ENCODE assay signal across 17 cellular contexts in the genomic region with DNA sequence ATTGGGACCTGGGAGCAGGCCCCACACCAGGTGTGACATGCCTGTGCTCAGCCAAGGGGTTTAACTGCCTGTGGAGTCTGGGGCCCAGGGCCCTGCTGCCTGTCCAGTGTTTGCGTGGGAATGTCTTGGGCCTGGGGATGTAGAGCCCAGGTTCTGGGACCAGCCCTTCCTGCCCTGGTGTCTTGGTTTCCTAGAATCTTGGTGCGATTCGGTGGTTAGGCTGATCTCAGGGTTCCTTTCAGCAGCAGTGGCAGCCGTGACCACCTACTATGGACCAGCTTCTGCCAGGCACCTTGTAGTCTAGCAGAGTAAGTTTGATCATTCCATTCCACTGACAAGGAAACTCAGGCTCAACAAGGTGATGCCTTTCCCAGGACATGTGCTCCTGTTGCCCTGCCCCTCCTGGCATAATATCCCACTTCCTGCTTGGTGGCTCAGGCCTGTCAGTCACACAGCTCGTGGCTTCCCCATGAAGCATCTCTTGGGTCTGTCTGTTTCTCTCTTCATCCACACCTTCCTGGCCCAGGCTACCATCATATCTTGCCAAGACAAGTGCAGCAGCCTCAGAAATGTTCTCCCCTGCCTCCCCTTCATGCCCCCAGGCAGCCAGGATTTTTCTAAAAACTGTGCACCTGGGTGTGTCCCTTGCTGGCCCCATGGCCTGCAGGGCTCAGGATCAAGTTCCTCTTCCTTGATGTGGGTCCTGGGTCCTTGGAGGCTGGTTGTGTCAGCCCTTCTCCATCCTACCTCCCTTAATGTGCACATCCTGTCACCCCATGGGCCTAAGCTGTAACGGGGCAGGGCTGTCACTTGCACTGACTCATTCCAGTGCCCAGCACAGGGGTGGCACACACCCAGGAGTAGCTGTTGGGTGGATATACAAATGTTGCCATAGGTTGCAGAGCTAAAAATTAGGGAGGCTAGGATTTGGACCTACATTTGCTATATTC. TPM values are rescaled to one million over a fixed set of nuclear protein-coding genes. Genes with fewer than 3 reads are reported as not detected.
DNase-seq lines count a peak whose midpoint lies in the region; ATAC-seq and TF ChIP-seq lines count a peak whose summit lies in the region.
"Had no signal": no experiment of that assay in that cellular context is flagged by ENCODE, and none has a peak within 500 bp of the region (broad histone marks: within the 10 kb centered on the region; RNA-seq: fewer than 3 reads in every experiment).

No MANE protein-coding gene starts in this region.

- no peak overlapping the region for H3K4me2 ChIP-seq in SK-N-SH

- H3K27me3 ChIP-seq in SK-N-SH (ENCODE audit: insufficient read depth): no peaks in the 10 kb centered on the region

- ATAC-seq in SK-N-SH treated with all-trans-retinoic acid at 6 μM for 48 hours: no peak
- ATAC-seq in activated CD8-positive, alpha-beta T cell treated with anti-CD3 and anti-CD28 coated beads, Interleukin-2, amount 10 ng/mL, durations not matched to agents 7 days and 5 days: no peak
- ATAC-seq in natural killer cell: peak in 2 of 3 donors; percentile 40 to 52
- no peak for ATAC-seq in GM19351 (IDR thresholded peaks at IDR 0.05; ENCODE audit: unreplicated experiment)

- no peaks in the 10 kb centered on the region for H3K9me3 ChIP-seq in SK-N-SH

- H3K4me1 Mint-ChIP-seq in activated CD8-positive, alpha-beta T cell treated with anti-CD3 and anti-CD28 coated beads, Interleukin-2, amount 10 ng/mL, durations not matched to agents 7 days and 5 days (ENCODE audit: low read depth): peaks cover 14% of the 10 kb centered on the region
- H3K4me1 Mint-ChIP-seq in natural killer cell: peaks cover 13 to 31% of the 10 kb centered on the region in 2 donors

- no peak for TF ChIP-seq EP300 in SK-N-SH (IDR thresholded peaks at IDR 0.05; ENCODE audit: borderline replicate concordance in 1 of 2, low read depth in 1 of 2, low read length in 1 of 2)

- H3K27me3 Mint-ChIP-seq in activated CD8-positive, alpha-beta T cell treated with anti-CD3 and anti-CD28 coated beads, Interleukin-2, amount 10 ng/mL, durations not matched to agents 7 days and 5 days (ENCODE audit: low read depth): no peaks in the 10 kb centered on the region
- H3K27me3 Mint-ChIP-seq in natural killer cell (ENCODE audit: low read depth in 2 of 2): no peaks in the 10 kb centered on the region

- peaks cover 4% of the 10 kb centered on the region; the same call in 1 of the 2 replicates for H3K79me2 ChIP-seq in SK-N-SH (ENCODE audit: insufficient read depth)

- POLR2A ChIA-PET in SK-N-SH (lab: Yijun Ruan, JAX): interaction anchor here (1.0 to 4.7 kb wide), 8 partner anchors 12 to 480 kb away, joined by 3 to 20 read pairs (median 7); no protein-coding TSS in a partner anchor
- POLR2A ChIA-PET in activated CD8-positive, alpha-beta T cell treated with anti-CD3 and anti-CD28 coated beads, Interleukin-2, amount 10 ng/mL, durations not matched to agents 7 days and 5 days (lab: Charles Lee): interaction anchor here (1.0 kb wide), 1 partner anchor 11 kb away, joined by 4 read pairs; no protein-coding TSS in a partner anchor

- no peak for TF ChIP-seq CTCF in SK-N-SH (IDR thresholded peaks at IDR 0.05)
- no peak for TF ChIP-seq CTCF in natural killer cell (IDR thresholded peaks at IDR 0.05)

- H3K27ac ChIP-seq in SK-N-SH (ENCODE audit: low read depth in 2 of 2, low read length in 1 of 2): peak overlapping the region in 1 of 2 experiments; percentile 100; a peak in 2 of 4 replicates
- H3K27ac ChIP-seq: SK-N-MC had no signal

- H3K27ac Mint-ChIP-seq in activated CD8-positive, alpha-beta T cell treated with anti-CD3 and anti-CD28 coated beads, Interleukin-2, amount 10 ng/mL, durations not matched to agents 7 days and 5 days: peak overlapping the region; percentile 11
- peak overlapping the region in 1 of 2 donors; percentile 80 for H3K27ac Mint-ChIP-seq in natural killer cell

- H3K9me3 Mint-ChIP-seq in activated CD8-positive, alpha-beta T cell treated with anti-CD3 and anti-CD28 coated beads, Interleukin-2, amount 10 ng/mL, durations not matched to agents 7 days and 5 days (ENCODE audit: insufficient read depth): no peaks in the 10 kb centered on the region
- no peaks in the 10 kb centered on the region for H3K9me3 Mint-ChIP-seq in natural killer cell

- intact Hi-C loops in natural killer cell (cut with micrococcal nuclease): no loop called here

- CTCF ChIA-PET in SK-N-SH (lab: Yijun Ruan, JAX): interaction anchor here (0.6 to 16.1 kb wide), 7 partner anchors 7 to 476 kb away, joined by 3 to 310 read pairs (median 3); no protein-coding TSS in a partner anchor
- CTCF ChIA-PET in activated CD8-positive, alpha-beta T cell treated with anti-CD3 and anti-CD28 coated beads, Interleukin-2, amount 10 ng/mL, durations not matched to agents 7 days and 5 days (lab: Charles Lee): interaction anchor here (1.0 to 2.6 kb wide), 3 partner anchors 15 to 221 kb away, joined by 3 to 7 read pairs (median 5); no protein-coding TSS in a partner anchor

- no peak overlapping the region for H2AFZ ChIP-seq in SK-N-SH (ENCODE audit: low read depth)

- no peak overlapping the region for H3K9ac ChIP-seq in SK-N-SH

- peaks cover 34 to 89% of the 10 kb centered on the region in 2 experiments for H3K4me1 ChIP-seq in SK-N-SH (ENCODE audit: control insufficient read depth in 1 of 2, insufficient read depth in 2 of 2, low read depth in 1 of 2, low read length in 1 of 2)

- H3K4me3 Mint-ChIP-seq in activated CD8-positive, alpha-beta T cell treated with anti-CD3 and anti-CD28 coated beads, Interleukin-2, amount 10 ng/mL, durations not matched to agents 7 days and 5 days: no peak overlapping the region
- H3K4me3 Mint-ChIP-seq in natural killer cell: no peak overlapping the region

- peaks cover 9% of the 10 kb centered on the region for H3F3A ChIP-seq in SK-N-SH (replicated peaks; ENCODE audit: insufficient read depth)

- H4K20me1 ChIP-seq in SK-N-SH (ENCODE audit: insufficient read depth): no peaks in the 10 kb centered on the region

- no peak overlapping the region for H3K4me3 ChIP-seq in SK-N-SH (ENCODE audit: low read depth in 2 of 2, low read length in 1 of 2)
- H3K4me3 ChIP-seq: SK-N-MC had no signal

- 83% methylated on average over 6 of the region's 6 CpGs for WGBS in SK-N-SH (ENCODE audit: low lambda C conversion rate)

- DNase-seq in SK-N-SH (no peak), HK-2 (ENCODE audit: unreplicated experiment) (peak; percentile 29), natural killer cell (no peak), NOMO-1 treated with dmso at 0.1 percent for 144 hours (lab: John Stamatoyannopoulos, UW; ENCODE audit: unreplicated experiment) (no peak), DMS153 (lab: John Stamatoyannopoulos, UW) (no peak)
- DNase-seq in activated CD8-positive, alpha-beta T cell treated with anti-CD3 and anti-CD28 coated beads, Interleukin-2, amount 10 ng/mL, durations not matched to agents 7 days and 5 days: no peak
- DNase-seq: ACHN; activated CD4-positive, alpha-beta T cell treated with anti-CD3 and anti-CD28 coated beads, Interleukin-2, amount 50 U/mL, for 4 hours; dermis blood vessel endothelial cell; DMS79; foreskin melanocyte; kidney glomerular epithelial cell; NCI-H1048; NCI-H510A treated with DMSO at 0.1 percent for 48 hours had no signal

- H3K36me3 ChIP-seq in SK-N-SH (replicated peaks in 1 of 2; ENCODE audit: control insufficient read depth in 1 of 2, insufficient read depth in 2 of 2, low read length in 1 of 2): no peaks in the 10 kb centered on the region

- no peaks in the 10 kb centered on the region for H3K36me3 Mint-ChIP-seq in activated CD8-positive, alpha-beta T cell treated with anti-CD3 and anti-CD28 coated beads, Interleukin-2, amount 10 ng/mL, durations not matched to agents 7 days and 5 days (ENCODE audit: low read depth)
- H3K36me3 Mint-ChIP-seq in natural killer cell: no peaks in the 10 kb centered on the region

- no peak for TF ChIP-seq RAD21 in SK-N-SH (IDR thresholded peaks at IDR 0.05; ENCODE audit: low read length)

- H3K9me2 ChIP-seq in SK-N-SH: no peaks in the 10 kb centered on the region

TF ChIP-seq in SK-N-SH, 30 proteins besides CTCF, POLR2A, EP300 and RAD21:
- TF ChIP-seq, protein P1, sequence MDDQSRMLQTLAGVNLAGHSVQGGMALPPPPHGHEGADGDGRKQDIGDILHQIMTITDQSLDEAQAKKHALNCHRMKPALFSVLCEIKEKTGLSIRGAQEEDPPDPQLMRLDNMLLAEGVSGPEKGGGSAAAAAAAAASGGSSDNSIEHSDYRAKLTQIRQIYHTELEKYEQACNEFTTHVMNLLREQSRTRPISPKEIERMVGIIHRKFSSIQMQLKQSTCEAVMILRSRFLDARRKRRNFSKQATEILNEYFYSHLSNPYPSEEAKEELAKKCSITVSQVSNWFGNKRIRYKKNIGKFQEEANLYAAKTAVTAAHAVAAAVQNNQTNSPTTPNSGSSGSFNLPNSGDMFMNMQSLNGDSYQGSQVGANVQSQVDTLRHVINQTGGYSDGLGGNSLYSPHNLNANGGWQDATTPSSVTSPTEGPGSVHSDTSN (IDR thresholded peaks at IDR 0.05): peak; percentile 74
- no peak for TF ChIP-seq JUND (IDR thresholded peaks at IDR 0.05)

TF ChIP-seq in SK-N-SH treated with all-trans-retinoic acid at 6 μM for 48 hours, 23 proteins besides CTCF, POLR2A, EP300 and RAD21 (continues in another document):
- TF ChIP-seq SNAI2 (CRISPR knock-in tag; IDR thresholded peaks at IDR 0.05) (no peak), PPARA (CRISPR knock-in tag; IDR thresholded peaks at IDR 0.05; ENCODE audit: borderline replicate concordance) (no peak), OSR1 (CRISPR knock-in tag; IDR thresholded peaks at IDR 0.05) (no peak), POU6F1 (CRISPR knock-in tag; IDR thresholded peaks at IDR 0.05; ENCODE audit: borderline replicate concordance, low read depth) (no peak)

RNA-seq across cellular contexts. Expression of gene WDR25, which starts 48.5 kb away (rescaled TPM):
- polyA plus RNA-seq in SK-N-SH (2012; rRNA removed): 26.8 and 33.3 TPM in 2 replicates
- 21.4 and 23.2 TPM in 2 replicates for polyA plus RNA-seq in SK-N-SH (2012; cell fraction: cytosol; rRNA removed)
- 19.3 and 21.2 TPM in 2 replicates for polyA plus RNA-seq in SK-N-SH (2012; cell fraction: nucleus; rRNA removed)
- 1 to 10 TPM; 7.2 to 7.9 TPM for total RNA-seq in activated CD8-positive, alpha-beta T cell treated with anti-CD3 and anti-CD28 coated beads, Interleukin-2, amount 10 ng/mL, durations not matched to agents 7 days and 5 days
- 1 to 10 TPM; 5.0 to 9.8 (median 9.7) TPM for total RNA-seq in natural killer cell

Comparison
In these comparisons a context has a peak if more than half of its experiments do, and no peak if none do; other contexts are left out.
1. ATAC-seq: peak in natural killer cell (2 of 3); none in SK-N-SH treated with all-trans-retinoic acid at 6 μM for 48 hours (single experiment), activated CD8-positive, alpha-beta T cell treated with anti-CD3 and anti-CD28 coated beads, Interleukin-2, amount 10 ng/mL, durations not matched to agents 7 days and 5 days (single experiment) and GM19351 (single experiment).